ENCODE assay signal across 10 cellular contexts in genomic region chr18:48926420-48926857, GRCh38. TPM values are rescaled to one million over a fixed set of nuclear protein-coding genes. Genes with fewer than 3 reads are reported as not detected.
A peak's percentile ranks its signal among the peaks of the same experiment; 100 is the strongest.
DNase-seq lines count a peak whose midpoint lies in the region; ATAC-seq, FAIRE-seq and TF ChIP-seq lines count a peak whose summit lies in the region.
"Had no signal": no experiment of that assay in that cellular context is flagged by ENCODE, and none has a peak within 500 bp of the region (broad histone marks: within the 10 kb centered on the region; RNA-seq: fewer than 3 reads in every experiment).

No MANE protein-coding gene starts in this region.

- TF ChIP-seq CTCF in K562 (IDR thresholded peaks at IDR 0.05 in 2 of 3, conservative IDR thresholded peaks at IDR 0.05 in 1 of 3; ENCODE audit: insufficient read depth in 2 of 3, low read depth in 1 of 3, low read length in 3 of 3): no peak

- CTCF ChIA-PET in CD8-positive, alpha-beta memory T cell (lab: Charles Lee): interaction anchor here (0.9 to 2.5 kb wide), 2 partner anchors 23 to 152 kb away, joined by 3 to 6 read pairs; no protein-coding TSS in a partner anchor
- CTCF ChIA-PET in K562 (lab: Yijun Ruan, JAX; ENCODE audit: low intra/inter-chr PET ratio): no interaction called here

- no peak overlapping the region; a peak in 1 of 4 replicates for H3K9ac ChIP-seq in K562 (ENCODE audit: insufficient read depth in 1 of 2, low read depth in 2 of 2, low read length in 2 of 2)

- H3K4me3 ChIP-seq in CD8-positive, alpha-beta memory T cell (ENCODE audit: low read length): no peak overlapping the region
- H3K4me3 ChIP-seq in K562: no peak overlapping the region

- H3K36me3 ChIP-seq in CD8-positive, alpha-beta memory T cell (ENCODE audit: insufficient read depth, low read length): no peaks in the 10 kb centered on the region
- H3K36me3 ChIP-seq in K562 (ENCODE audit: control insufficient read depth, insufficient read depth, low read length): no peaks in the 10 kb centered on the region

- no peaks in the 10 kb centered on the region for H3K9me3 Mint-ChIP-seq in CD8-positive, alpha-beta memory T cell
- no peaks in the 10 kb centered on the region for H3K9me3 Mint-ChIP-seq in IgD-negative memory B cell
- no peaks in the 10 kb centered on the region for H3K9me3 Mint-ChIP-seq in natural killer cell treated with Interleukin-12 subunit alpha and Interleukin-12 subunit beta and Interleukin-15 and Interleukin-18, amount 100 ng/mL, for 72 hours
- H3K9me3 Mint-ChIP-seq: naive thymus-derived CD8-positive, alpha-beta T cell had no signal

- peaks cover 78% of the 10 kb centered on the region for H3K4me1 ChIP-seq in CD8-positive, alpha-beta memory T cell (ENCODE audit: insufficient read depth, low read length)
- peaks cover 37 to 46% of the 10 kb centered on the region in 2 experiments for H3K4me1 ChIP-seq in K562 (replicated peaks in 1 of 2; ENCODE audit: control insufficient read depth in 2 of 2, insufficient read depth in 2 of 2, low read length in 2 of 2)

- no peak overlapping the region for H2AFZ ChIP-seq in K562 (ENCODE audit: low read depth, low read length)

- no peak overlapping the region for H3K27ac ChIP-seq in CD8-positive, alpha-beta memory T cell (ENCODE audit: low read depth, low read length)
- H3K27ac ChIP-seq in K562 (ENCODE audit: extremely low read depth, low read depth, low read length): no peak overlapping the region

- H3K4me2 ChIP-seq in K562 (ENCODE audit: insufficient read depth, low read length): no peak overlapping the region

- H3K79me2 ChIP-seq in K562 (ENCODE audit: control insufficient read depth, insufficient read depth, low read length): no peaks in the 10 kb centered on the region; the same call in 2 of the 3 replicates

- H3K9me1 ChIP-seq in K562 (ENCODE audit: control insufficient read depth, insufficient read depth, low read length): no peaks in the 10 kb centered on the region

- H3K4me1 Mint-ChIP-seq in CD8-positive, alpha-beta memory T cell: peaks cover 83 to 95% (median 87%) of the 10 kb centered on the region in 3 donors
- H3K4me1 Mint-ChIP-seq in IgD-negative memory B cell: peaks cover 46 to 69% (median 58%) of the 10 kb centered on the region in 3 donors
- H3K4me1 Mint-ChIP-seq in natural killer cell treated with Interleukin-12 subunit alpha and Interleukin-12 subunit beta and Interleukin-15 and Interleukin-18, amount 100 ng/mL, for 72 hours (ENCODE audit: low read depth in 2 of 2): peaks cover 86 to 92% of the 10 kb centered on the region in 2 donors

- intact Hi-C loops in K562 (cut with micrococcal nuclease): no loop called here

- ATAC-seq in K562 (no peak), GM19351 (IDR thresholded peaks at IDR 0.05; ENCODE audit: unreplicated experiment) (no peak), HG03280 (IDR thresholded peaks at IDR 0.05; ENCODE audit: unreplicated experiment) (no peak)
- ATAC-seq in natural killer cell treated with Interleukin-12 subunit alpha and Interleukin-12 subunit beta and Interleukin-15 and Interleukin-18, amount 100 ng/mL, for 72 hours: no peak
- ATAC-seq: naive thymus-derived CD8-positive, alpha-beta T cell had no signal

- no peak for DNase-seq in CD8-positive, alpha-beta memory T cell
- no peak for DNase-seq in K562 (ENCODE audit: extremely low read depth in 1 of 4, low spot score in 3 of 4)
- no peak for DNase-seq in natural killer cell treated with Interleukin-12 subunit alpha and Interleukin-12 subunit beta and Interleukin-15 and Interleukin-18, amount 100 ng/mL, for 72 hours (ENCODE audit: low spot score)
- DNase-seq in AML-193 (lab: John Stamatoyannopoulos, UW): no peak
- no peak for DNase-seq in NCI-H446 (lab: John Stamatoyannopoulos, UW)
- DNase-seq: activated CD4-positive, alpha-beta T cell treated with anti-CD3 and anti-CD28 coated beads for 1 hour; naive thymus-derived CD8-positive, alpha-beta T cell had no signal

- H3K27me3 Mint-ChIP-seq in CD8-positive, alpha-beta memory T cell: peaks cover 0 to 7% of the 10 kb centered on the region in 2 donors
- peaks cover 2% of the 10 kb centered on the region for H3K27me3 Mint-ChIP-seq in IgD-negative memory B cell
- no peaks in the 10 kb centered on the region for H3K27me3 Mint-ChIP-seq in natural killer cell treated with Interleukin-12 subunit alpha and Interleukin-12 subunit beta and Interleukin-15 and Interleukin-18, amount 100 ng/mL, for 72 hours
- H3K27me3 Mint-ChIP-seq: naive thymus-derived CD8-positive, alpha-beta T cell had no signal

- no peak for TF ChIP-seq EP300 in K562 (IDR thresholded peaks at IDR 0.05; ENCODE audit: low read length)

- TF ChIP-seq POLR2A in K562 (conservative IDR thresholded peaks at IDR 0.05): no peak

- POLR2A ChIA-PET in CD8-positive, alpha-beta memory T cell (lab: Charles Lee): no interaction called here
- POLR2A ChIA-PET in K562 (lab: Yijun Ruan, JAX): no interaction called here

- no peaks in the 10 kb centered on the region for H3K9me3 ChIP-seq in CD8-positive, alpha-beta memory T cell (ENCODE audit: low read length)
- H3K9me3 ChIP-seq in K562 (replicated peaks; ENCODE audit: control insufficient read depth, insufficient read depth, low read depth, low read length): no peaks in the 10 kb centered on the region

- H3K4me3 Mint-ChIP-seq in CD8-positive, alpha-beta memory T cell: peak overlapping the region in 2 of 7 donors; percentile 1 to 55
- peak overlapping the region in 2 of 4 donors; percentile 18 to 58 for H3K4me3 Mint-ChIP-seq in IgD-negative memory B cell
- peak overlapping the region; percentile 80 for H3K4me3 Mint-ChIP-seq in natural killer cell treated with Interleukin-12 subunit alpha and Interleukin-12 subunit beta and Interleukin-15 and Interleukin-18, amount 100 ng/mL, for 72 hours

- no TSS peak for BruUV-seq in K562 (replicated peaks; lab: Mats Ljungman, UMichigan)

- 68% methylated on average over 8 of the region's 14 CpGs for WGBS in K562 (ENCODE audit: insufficient coverage, low coverage, missing lambda C conversion rate)

- FAIRE-seq in K562 (lab: Jason Lieb, UNC): no peak

- H4K20me1 ChIP-seq in K562 (replicated peaks; ENCODE audit: control insufficient read depth, insufficient read depth, low read length): no peaks in the 10 kb centered on the region

- H3K27ac Mint-ChIP-seq in CD8-positive, alpha-beta memory T cell: peak overlapping the region in 7 of 8 donors; percentile 37 to 98 (median 81)
- peak overlapping the region in 2 of 3 donors; percentile 79 to 99 for H3K27ac Mint-ChIP-seq in IgD-negative memory B cell
- peak overlapping the region; percentile 93 to 96 for H3K27ac Mint-ChIP-seq in natural killer cell treated with Interleukin-12 subunit alpha and Interleukin-12 subunit beta and Interleukin-15 and Interleukin-18, amount 100 ng/mL, for 72 hours

- in situ Hi-C loops in K562 (cut with MboI): no loop called here

- H3K36me3 Mint-ChIP-seq in CD8-positive, alpha-beta memory T cell: peaks cover 0 to 39% (median 2%) of the 10 kb centered on the region in 3 donors
- H3K36me3 Mint-ChIP-seq in IgD-negative memory B cell: no peaks in the 10 kb centered on the region
- no peaks in the 10 kb centered on the region for H3K36me3 Mint-ChIP-seq in natural killer cell treated with Interleukin-12 subunit alpha and Interleukin-12 subunit beta and Interleukin-15 and Interleukin-18, amount 100 ng/mL, for 72 hours

- no peaks in the 10 kb centered on the region for H3K27me3 ChIP-seq in CD8-positive, alpha-beta memory T cell (ENCODE audit: insufficient read depth, low read length, poor library complexity, severe bottlenecking)
- no peaks in the 10 kb centered on the region for H3K27me3 ChIP-seq in K562 (ENCODE audit: control insufficient read depth in 2 of 2, insufficient read depth in 2 of 2, low read length in 2 of 2)

- TF ChIP-seq RAD21 in K562 (CRISPR knock-in tag; conservative IDR thresholded peaks at IDR 0.05 in 1 of 2, IDR thresholded peaks at IDR 0.05 in 1 of 2): no peak

TF ChIP-seq in K562, 482 proteins besides CTCF, POLR2A, EP300 and RAD21:
- TF ChIP-seq ZBTB33 (CRISPR knock-in tag; IDR thresholded peaks at IDR 0.05) (0 out of 2 replicates have a peak, but pooled peaks have one; percentile 30), OTX1 (CRISPR knock-in tag; IDR thresholded peaks at IDR 0.05) (no peak)

RNA-seq across cellular contexts. Expression of gene SMAD7, which starts 24.3 kb away (rescaled TPM):
- 10 to 100 TPM; 23.3 TPM for total RNA-seq in CD8-positive, alpha-beta memory T cell
- 7.0 TPM for polyA plus RNA-seq in CD8-positive, alpha-beta memory T cell
- polyA plus RNA-seq in IgD-negative memory B cell: 0.48 TPM
- 2.6 and 6.2 TPM in 2 replicates for total RNA-seq in K562 (2011; cell fraction: chromatin; rRNA removed; ENCODE audit: low replicate concordance)
- total RNA-seq in K562 (2011; cell fraction: nucleolus; rRNA removed): 3.9 and 7.0 TPM in 2 replicates
- 3.3 and 4.1 TPM in 2 replicates for total RNA-seq in K562 (2011; cell fraction: nucleoplasm; rRNA removed)
- 2.9 and 3.0 TPM in 2 replicates for total RNA-seq in K562 (2014; rRNA removed)
- total RNA-seq in K562 (2014; rRNA removed; fragmentation: Illumina TruSeq; extraction: Trizol): 1.1 and 1.3 TPM in 2 replicates
- 0.90 and 0.94 TPM in 2 replicates for total RNA-seq in K562 (2015; rRNA removed; fragmentation: Illumina TruSeq; extraction: Trizol)
- total RNA-seq in K562 (2021): 2.1 and 2.5 TPM in 2 replicates
- polyA plus RNA-seq in K562 (2011; rRNA removed): 1.8 TPM in 2 replicates
- polyA plus RNA-seq in K562 (2011; cell fraction: cytosol; rRNA removed): 3.3 and 3.7 TPM in 2 replicates
- polyA plus RNA-seq in K562 (2011; cell fraction: nucleus; rRNA removed): 4.6 and 5.7 TPM in 2 replicates
- polyA plus RNA-seq in K562 (2012): 1.7 and 4.1 TPM in 2 replicates
- polyA plus RNA-seq in K562 (2014; fragmentation: Illumina TruSeq; extraction: Trizol): 1.4 and 1.6 TPM in 2 replicates
- polyA plus RNA-seq in K562 (2014; fragmentation: Nextera tagmentation; extraction: Ambion mirVana): under 1 TPM; 0.13 to 0.23 TPM
- 1.8 and 2.9 TPM in 2 replicates for polyA plus RNA-seq in K562 (2014; rRNA removed)
- 3.4 and 3.7 TPM in 2 replicates for polyA minus RNA-seq in K562 (2011; rRNA and poly(A)+ RNA removed)
- polyA minus RNA-seq in K562 (2011; cell fraction: cytosol; rRNA and poly(A)+ RNA removed): 2.0 and 4.6 TPM in 2 replicates
- 3.8 and 4.7 TPM in 2 replicates for polyA minus RNA-seq in K562 (2011; cell fraction: nucleus; rRNA and poly(A)+ RNA removed)
- total RNA-seq in natural killer cell treated with Interleukin-12 subunit alpha and Interleukin-12 subunit beta and Interleukin-15 and Interleukin-18, amount 100 ng/mL, for 72 hours: 10 to 100 TPM; 49.1 to 85.8 TPM
